Comparison of ENCODE assay signal across 8 cellular contexts in genomic region chr20:1893721-1894470, GRCh38. TPM values are rescaled to one million over a fixed set of nuclear protein-coding genes. Genes with fewer than 3 reads are reported as not detected.
A peak's percentile ranks its signal among the peaks of the same experiment; 100 is the strongest.
DNase-seq lines count a peak whose midpoint lies in the region; ATAC-seq, FAIRE-seq and TF ChIP-seq lines count a peak whose summit lies in the region.

No MANE protein-coding gene starts in this region.

- no peak overlapping the region for H2AFZ ChIP-seq in H1 (ENCODE audit: low read length)

- H3K4me3 Mint-ChIP-seq in effector memory CD8-positive, alpha-beta T cell: peak overlapping the region in 1 of 2 donors; percentile 31

- H3K18ac ChIP-seq in H1 (ENCODE audit: extremely low read depth, low read length): peak overlapping the region; percentile 83; the same call in 1 of the 2 replicates

- H4K91ac ChIP-seq in H1 (replicated peaks; ENCODE audit: insufficient read length, low read length): no peak overlapping the region

- CTCF ChIA-PET in H1 (lab: Charles Lee; ENCODE audit: partially characterized antibody): interaction anchor here (1.0 to 1.5 kb wide), 2 partner anchors 94 to 117 kb away, joined by 3 to 4 read pairs; no protein-coding TSS in a partner anchor

- DNase-seq in AG10803 (ENCODE audit: low read depth) (no peak), NCI-H226 (peak; percentile 14), H1 (ENCODE audit: low read depth in 1 of 2, low spot score in 2 of 2) (peak in 1 of 2 experiments; percentile 79), GOT3 (lab: John Stamatoyannopoulos, UW) (no peak), NCI-H510A (lab: John Stamatoyannopoulos, UW) (no peak)
- no peak for DNase-seq in effector memory CD8-positive, alpha-beta T cell

- H2BK15ac ChIP-seq in H1 (ENCODE audit: low read length): no peak overlapping the region; the same call in 1 of the 2 replicates

- H3K9me3 ChIP-seq in H1 (ENCODE audit: insufficient read depth in 2 of 2, low read depth in 1 of 2, low read length in 1 of 2) (no peaks in the 10 kb centered on the region), muscle layer of duodenum (ENCODE audit: control insufficient read depth in 1 of 2, low read length in 2 of 2) (no peaks in the 10 kb centered on the region)

- TF ChIP-seq EP300 in H1 (IDR thresholded peaks at IDR 0.05; ENCODE audit: borderline replicate concordance in 1 of 2, low read depth in 2 of 2, low read length in 2 of 2): no peak

- H3K79me1 ChIP-seq in H1 (ENCODE audit: low read depth, low read length): no peaks in the 10 kb centered on the region

- H3K79me2 ChIP-seq in H1 (ENCODE audit: control insufficient read depth in 1 of 2, insufficient read depth in 2 of 2, low read length in 2 of 2): no peaks in the 10 kb centered on the region

- no peak overlapping the region for H3K56ac ChIP-seq in H1 (replicated peaks; ENCODE audit: insufficient read length, low read depth, low read length)

- H3K14ac ChIP-seq in H1 (ENCODE audit: insufficient read length): no peak overlapping the region

- H4K5ac ChIP-seq in H1 (ENCODE audit: insufficient read length, low read depth, low read length): no peak overlapping the region

- no peak overlapping the region for H3K4ac ChIP-seq in H1 (replicated peaks; ENCODE audit: insufficient read length, low read depth, low read length)

- no peak for FAIRE-seq in H1 (lab: Jason Lieb, UNC)

- no peak overlapping the region for H3K9ac ChIP-seq in H1 (replicated peaks in 1 of 4; ENCODE audit: extremely low read depth in 1 of 4, low read depth in 3 of 4, low read length in 3 of 4)

- peaks cover 66 to 88% of the 10 kb centered on the region in 2 donors for H3K27me3 Mint-ChIP-seq in effector memory CD8-positive, alpha-beta T cell

- WGBS in H1 (ENCODE audit: extremely low coverage in 1 of 2, insufficient coverage in 1 of 2, insufficient read length in 1 of 2, insufficient replicate concordance in 2 of 2, low coverage in 1 of 2, low lambda C conversion rate in 2 of 2, missing lambda C conversion rate in 1 of 2), 2 experiments: 10% methylated on average over 7 of the region's 54 CpGs; no CpG with 5 or more reads in 1 of the 2 experiments

- H2AK5ac ChIP-seq in H1 (ENCODE audit: low read depth, low read length): no peak overlapping the region

- H3K27ac Mint-ChIP-seq in effector memory CD8-positive, alpha-beta T cell: no peak overlapping the region

- H3K4me3 ChIP-seq in AG10803 (ENCODE audit: low read length): peak overlapping the region; percentile 88
- peak overlapping the region; percentile 42 to 80 (median 60) for H3K4me3 ChIP-seq in H1 (ENCODE audit: extremely low read depth in 1 of 4, insufficient read depth in 2 of 4, low read depth in 3 of 4, low read length in 4 of 4)
- peak overlapping the region; percentile 50 to 63 for H3K4me3 ChIP-seq in muscle layer of duodenum (ENCODE audit: low read depth in 1 of 2, low read length in 2 of 2)

- peaks cover 0 to 8% of the 10 kb centered on the region in 2 experiments for H4K20me1 ChIP-seq in H1 (replicated peaks in 1 of 2; ENCODE audit: control insufficient read depth in 1 of 2, insufficient read depth in 2 of 2, low read length in 2 of 2)

- no peak overlapping the region for H2BK20ac ChIP-seq in H1 (ENCODE audit: low read length)

- H3K4me1 ChIP-seq in H1 (replicated peaks in 1 of 4; ENCODE audit: control insufficient read depth in 3 of 4, insufficient read depth in 4 of 4, low read length in 3 of 4): peaks cover 7 to 28% (median 12%) of the 10 kb centered on the region in 4 experiments
- H3K4me1 ChIP-seq in muscle layer of duodenum (ENCODE audit: control insufficient read depth in 1 of 2, insufficient read depth in 2 of 2, low read length in 2 of 2): peaks cover 18 to 41% of the 10 kb centered on the region in 2 donors

- H2BK120ac ChIP-seq in H1 (replicated peaks; ENCODE audit: low read depth, low read length): no peak overlapping the region

- no peaks in the 10 kb centered on the region for H3K36me3 ChIP-seq in H1 (ENCODE audit: control insufficient read depth in 2 of 4, insufficient read depth in 4 of 4, low read length in 3 of 4)
- H3K36me3 ChIP-seq in muscle layer of duodenum (ENCODE audit: control insufficient read depth in 1 of 2, insufficient read depth in 2 of 2, low read length in 2 of 2): no peaks in the 10 kb centered on the region

- TF ChIP-seq POLR2A in H1 (IDR thresholded peaks at IDR 0.05; ENCODE audit: control extremely low read depth in 1 of 2, low read depth in 2 of 2, low read length in 2 of 2): no peak

- TF ChIP-seq CTCF in AG10803 (conservative IDR thresholded peaks at IDR 0.05; ENCODE audit: low read length) (no peak), H1 (IDR thresholded peaks at IDR 0.05; ENCODE audit: control extremely low read depth in 1 of 3, insufficient read depth in 1 of 3, low read depth in 1 of 3, low read length in 3 of 3) (no peak)

- TF ChIP-seq RAD21 in H1 (IDR thresholded peaks at IDR 0.05 in 1 of 2, conservative IDR thresholded peaks at IDR 0.05 in 1 of 2; ENCODE audit: low read depth in 2 of 2, low read length in 2 of 2): 0 out of 4 replicates have a peak, but pooled peaks of 1 of the 2 experiments have one; percentile 16

- H3K4me1 Mint-ChIP-seq in effector memory CD8-positive, alpha-beta T cell (ENCODE audit: low read depth in 2 of 2): peaks cover 0 to 2% of the 10 kb centered on the region in 2 donors

- no peaks in the 10 kb centered on the region for H3K9me3 Mint-ChIP-seq in effector memory CD8-positive, alpha-beta T cell

- H4K8ac ChIP-seq in H1 (ENCODE audit: extremely low read depth, insufficient read depth, low read length): no peak overlapping the region; the same call in 1 of the 2 replicates

- H2BK5ac ChIP-seq in H1 (ENCODE audit: low read depth, low read length): no peak overlapping the region; the same call in 1 of the 2 replicates

- POLR2A ChIA-PET in H1 (lab: Charles Lee; ENCODE audit: partially characterized antibody): no interaction called here

- peaks cover 14% of the 10 kb centered on the region; the same call in 1 of the 2 replicates for H3K23me2 ChIP-seq in H1 (ENCODE audit: low read depth, low read length)

- no peak for ATAC-seq in effector memory CD8-positive, alpha-beta T cell (replicated peaks)
- no peak for ATAC-seq in GM18498 (IDR thresholded peaks at IDR 0.05; ENCODE audit: unreplicated experiment)

- H3K4me2 ChIP-seq in H1 (ENCODE audit: insufficient read depth in 1 of 2, low read depth in 2 of 2, low read length in 2 of 2): peak overlapping the region; percentile 81 to 83

- H3K27ac ChIP-seq in H1 (ENCODE audit: low read depth, low read length) (no peak overlapping the region), muscle layer of duodenum (ENCODE audit: low read length) (no peak overlapping the region)

- H3K36me3 Mint-ChIP-seq in effector memory CD8-positive, alpha-beta T cell (ENCODE audit: insufficient read depth): no peaks in the 10 kb centered on the region

- H2BK12ac ChIP-seq in H1 (ENCODE audit: low read depth, low read length): no peak overlapping the region

- H3K27me3 ChIP-seq in H1 (replicated peaks in 1 of 4; ENCODE audit: control insufficient read depth in 3 of 4, extremely low read depth in 1 of 4, insufficient read depth in 3 of 4, low read length in 3 of 4) (peaks cover 5 to 36% (median 31%) of the 10 kb centered on the region in 4 experiments), muscle layer of duodenum (ENCODE audit: low read depth, low read length) (no peaks in the 10 kb centered on the region)

- no peak overlapping the region for H3K23ac ChIP-seq in H1 (ENCODE audit: insufficient read length)

TF ChIP-seq in H1, 55 proteins besides CTCF, POLR2A, EP300 and RAD21:
- 0 out of 4 replicates have a peak, but pooled peaks of 1 of the 2 experiments have one; percentile 34 for TF ChIP-seq HDAC2 (IDR thresholded peaks at IDR 0.05; ENCODE audit: borderline replicate concordance in 1 of 2, low read depth in 2 of 2, low read length in 2 of 2)
- TF ChIP-seq YY1 (IDR thresholded peaks at IDR 0.05; ENCODE audit: low read depth, low read length): no peak
- TF ChIP-seq, protein P1, sequence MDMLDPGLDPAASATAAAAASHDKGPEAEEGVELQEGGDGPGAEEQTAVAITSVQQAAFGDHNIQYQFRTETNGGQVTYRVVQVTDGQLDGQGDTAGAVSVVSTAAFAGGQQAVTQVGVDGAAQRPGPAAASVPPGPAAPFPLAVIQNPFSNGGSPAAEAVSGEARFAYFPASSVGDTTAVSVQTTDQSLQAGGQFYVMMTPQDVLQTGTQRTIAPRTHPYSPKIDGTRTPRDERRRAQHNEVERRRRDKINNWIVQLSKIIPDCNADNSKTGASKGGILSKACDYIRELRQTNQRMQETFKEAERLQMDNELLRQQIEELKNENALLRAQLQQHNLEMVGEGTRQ (IDR thresholded peaks at IDR 0.05; ENCODE audit: low read length): no peak

RNA-seq across cellular contexts. Expression of gene SIRPA, which starts 1.3 kb away (rescaled TPM):
- total RNA-seq in H1 (2021; fragmentation: NEBNext Ultra II Directional; extraction: Animal tissue kit (Norgen Biotek cat#: 25700)): 4.3 and 4.4 TPM in 2 replicates
- 3.9 and 5.7 TPM in 2 replicates for polyA plus RNA-seq in H1 (2011; rRNA removed)
- 3.2 TPM for polyA plus RNA-seq in H1 (2011; cell fraction: cytosol; rRNA removed)
- 6.7 TPM for polyA plus RNA-seq in H1 (2011; cell fraction: nucleus; rRNA removed)
- polyA plus RNA-seq in H1 (2012, experiment 1 of 2): 4.9 to 6.1 TPM (median 5.2 TPM) in 4 replicates
- 4.8 TPM for polyA plus RNA-seq in H1 (2012, experiment 2 of 2)
- polyA plus RNA-seq in H1 (2013, experiment 1 of 2): 2.9 TPM
- 3.1 TPM for polyA plus RNA-seq in H1 (2013, experiment 2 of 2)
- polyA minus RNA-seq in H1 (2011; rRNA and poly(A)+ RNA removed): 3.2 and 3.4 TPM in 2 replicates
- polyA minus RNA-seq in H1 (2011; cell fraction: cytosol; rRNA and poly(A)+ RNA removed): 3.3 TPM
- 3.0 TPM for polyA minus RNA-seq in H1 (2011; cell fraction: nucleus; rRNA and poly(A)+ RNA removed)
